1 cellular context compared by ENCODE assay signal in the genomic region with DNA sequence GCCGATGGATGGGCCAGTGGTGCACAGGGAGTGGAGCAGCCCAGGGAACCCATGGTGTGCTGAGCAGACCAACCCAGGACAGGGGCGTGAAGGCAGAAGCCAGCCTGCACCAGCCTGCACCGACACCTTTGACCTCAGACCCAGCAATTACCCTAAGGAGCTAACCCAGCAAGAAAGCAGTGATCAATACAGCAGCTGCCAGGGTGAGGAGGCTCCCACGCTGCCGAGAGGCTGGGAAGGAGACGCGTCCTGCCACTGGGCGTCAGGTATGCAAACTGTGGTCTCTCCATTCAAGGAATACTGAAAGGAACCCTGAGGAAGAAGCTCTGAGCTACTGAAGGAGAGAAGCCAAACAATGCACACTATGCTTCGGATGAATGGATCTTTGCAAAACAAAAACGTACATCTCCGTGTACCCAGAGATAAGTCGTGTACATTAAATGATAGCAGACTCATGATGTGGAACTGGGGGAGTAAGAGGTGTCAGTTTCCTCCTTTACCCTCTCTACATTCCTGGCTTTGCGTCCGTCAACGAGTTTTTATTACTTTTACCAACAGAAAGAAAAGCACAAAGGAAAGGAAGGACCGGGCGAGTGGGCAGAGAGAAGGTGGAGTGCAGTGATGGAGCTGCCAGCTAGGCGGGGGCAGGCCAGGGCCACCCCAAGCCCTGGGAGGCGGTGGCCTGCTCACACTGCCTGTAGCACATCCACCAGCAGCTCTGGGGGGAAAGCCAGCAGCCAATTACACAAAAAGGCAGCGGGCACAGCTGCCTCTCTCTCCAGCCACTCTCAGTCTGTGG.
TF ChIP-seq lines count a peak whose summit lies in the region.

No MANE protein-coding gene starts in this region.

TF ChIP-seq in GM23338, 12 proteins besides CTCF, POLR2A, EP300 and RAD21 (continued from another document):
- TF ChIP-seq, protein P1, sequence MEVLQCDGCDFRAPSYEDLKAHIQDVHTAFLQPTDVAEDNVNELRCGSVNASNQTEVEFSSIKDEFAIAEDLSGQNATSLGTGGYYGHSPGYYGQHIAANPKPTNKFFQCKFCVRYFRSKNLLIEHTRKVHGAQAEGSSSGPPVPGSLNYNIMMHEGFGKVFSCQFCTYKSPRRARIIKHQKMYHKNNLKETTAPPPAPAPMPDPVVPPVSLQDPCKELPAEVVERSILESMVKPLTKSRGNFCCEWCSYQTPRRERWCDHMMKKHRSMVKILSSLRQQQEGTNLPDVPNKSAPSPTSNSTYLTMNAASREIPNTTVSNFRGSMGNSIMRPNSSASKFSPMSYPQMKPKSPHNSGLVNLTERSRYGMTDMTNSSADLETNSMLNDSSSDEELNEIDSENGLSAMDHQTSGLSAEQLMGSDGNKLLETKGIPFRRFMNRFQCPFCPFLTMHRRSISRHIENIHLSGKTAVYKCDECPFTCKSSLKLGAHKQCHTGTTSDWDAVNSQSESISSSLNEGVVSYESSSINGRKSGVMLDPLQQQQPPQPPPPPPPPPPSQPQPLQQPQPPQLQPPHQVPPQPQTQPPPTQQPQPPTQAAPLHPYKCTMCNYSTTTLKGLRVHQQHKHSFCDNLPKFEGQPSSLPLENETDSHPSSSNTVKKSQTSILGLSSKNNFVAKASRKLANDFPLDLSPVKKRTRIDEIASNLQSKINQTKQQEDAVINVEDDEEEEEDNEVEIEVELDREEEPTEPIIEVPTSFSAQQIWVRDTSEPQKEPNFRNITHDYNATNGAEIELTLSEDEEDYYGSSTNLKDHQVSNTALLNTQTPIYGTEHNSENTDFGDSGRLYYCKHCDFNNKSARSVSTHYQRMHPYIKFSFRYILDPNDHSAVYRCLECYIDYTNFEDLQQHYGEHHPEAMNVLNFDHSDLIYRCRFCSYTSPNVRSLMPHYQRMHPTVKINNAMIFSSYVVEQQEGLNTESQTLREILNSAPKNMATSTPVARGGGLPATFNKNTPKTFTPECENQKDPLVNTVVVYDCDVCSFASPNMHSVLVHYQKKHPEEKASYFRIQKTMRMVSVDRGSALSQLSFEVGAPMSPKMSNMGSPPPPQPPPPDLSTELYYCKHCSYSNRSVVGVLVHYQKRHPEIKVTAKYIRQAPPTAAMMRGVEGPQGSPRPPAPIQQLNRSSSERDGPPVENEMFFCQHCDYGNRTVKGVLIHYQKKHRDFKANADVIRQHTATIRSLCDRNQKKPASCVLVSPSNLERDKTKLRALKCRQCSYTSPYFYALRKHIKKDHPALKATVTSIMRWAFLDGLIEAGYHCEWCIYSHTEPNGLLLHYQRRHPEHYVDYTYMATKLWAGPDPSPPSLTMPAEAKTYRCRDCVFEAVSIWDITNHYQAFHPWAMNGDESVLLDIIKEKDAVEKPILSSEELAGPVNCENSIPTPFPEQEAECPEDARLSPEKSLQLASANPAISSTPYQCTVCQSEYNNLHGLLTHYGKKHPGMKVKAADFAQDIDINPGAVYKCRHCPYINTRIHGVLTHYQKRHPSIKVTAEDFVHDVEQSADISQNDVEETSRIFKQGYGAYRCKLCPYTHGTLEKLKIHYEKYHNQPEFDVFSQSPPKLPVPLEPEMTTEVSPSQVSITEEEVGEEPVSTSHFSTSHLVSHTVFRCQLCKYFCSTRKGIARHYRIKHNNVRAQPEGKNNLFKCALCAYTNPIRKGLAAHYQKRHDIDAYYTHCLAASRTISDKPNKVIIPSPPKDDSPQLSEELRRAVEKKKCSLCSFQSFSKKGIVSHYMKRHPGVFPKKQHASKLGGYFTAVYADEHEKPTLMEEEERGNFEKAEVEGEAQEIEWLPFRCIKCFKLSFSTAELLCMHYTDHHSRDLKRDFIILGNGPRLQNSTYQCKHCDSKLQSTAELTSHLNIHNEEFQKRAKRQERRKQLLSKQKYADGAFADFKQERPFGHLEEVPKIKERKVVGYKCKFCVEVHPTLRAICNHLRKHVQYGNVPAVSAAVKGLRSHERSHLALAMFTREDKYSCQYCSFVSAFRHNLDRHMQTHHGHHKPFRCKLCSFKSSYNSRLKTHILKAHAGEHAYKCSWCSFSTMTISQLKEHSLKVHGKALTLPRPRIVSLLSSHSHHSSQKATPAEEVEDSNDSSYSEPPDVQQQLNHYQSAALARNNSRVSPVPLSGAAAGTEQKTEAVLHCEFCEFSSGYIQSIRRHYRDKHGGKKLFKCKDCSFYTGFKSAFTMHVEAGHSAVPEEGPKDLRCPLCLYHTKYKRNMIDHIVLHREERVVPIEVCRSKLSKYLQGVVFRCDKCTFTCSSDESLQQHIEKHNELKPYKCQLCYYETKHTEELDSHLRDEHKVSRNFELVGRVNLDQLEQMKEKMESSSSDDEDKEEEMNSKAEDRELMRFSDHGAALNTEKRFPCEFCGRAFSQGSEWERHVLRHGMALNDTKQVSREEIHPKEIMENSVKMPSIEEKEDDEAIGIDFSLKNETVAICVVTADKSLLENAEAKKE (CRISPR knock-in tag; IDR thresholded peaks at IDR 0.05) = no peak
